ENCODE assay signal across 9 cellular contexts in the genomic region with DNA sequence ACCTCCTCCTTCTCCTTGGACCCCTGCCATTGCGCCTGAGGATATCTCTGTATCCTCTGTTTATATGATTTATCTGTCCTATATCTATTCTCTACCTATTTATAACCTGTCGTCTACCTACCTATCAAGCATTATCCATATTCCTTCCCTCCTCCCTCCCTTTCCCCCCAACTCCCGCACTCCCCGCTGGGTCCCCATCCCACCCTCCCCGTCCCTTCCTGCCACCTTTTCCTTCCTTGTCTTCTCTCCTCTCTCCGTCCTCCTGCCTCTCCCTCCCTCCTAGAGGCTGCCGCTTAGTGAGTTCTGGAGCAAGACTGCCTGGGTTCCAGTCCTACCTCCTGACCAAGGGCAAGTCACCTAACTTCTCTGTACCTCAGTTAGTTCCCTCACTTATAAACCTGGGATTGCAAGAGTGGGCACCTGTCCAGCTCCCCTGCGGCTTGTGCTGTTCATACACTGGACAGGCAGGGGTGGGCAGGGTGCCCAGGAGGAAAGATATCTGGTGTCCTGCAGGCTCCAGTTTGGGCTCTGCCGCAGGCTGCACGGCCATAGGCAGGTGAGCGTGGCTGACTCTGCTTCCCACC. TPM values are rescaled to one million over a fixed set of nuclear protein-coding genes. Genes with fewer than 3 reads are reported as not detected.
DNase-seq lines count a peak whose midpoint lies in the region; ATAC-seq and TF ChIP-seq lines count a peak whose summit lies in the region.
"Had no signal": no experiment of that assay in that cellular context is flagged by ENCODE, and none has a peak within 500 bp of the region (broad histone marks: within the 10 kb centered on the region; RNA-seq: fewer than 3 reads in every experiment).

No MANE protein-coding gene starts in this region.

- no peaks in the 10 kb centered on the region for H3K27me3 ChIP-seq in lung (ENCODE audit: control insufficient read depth, insufficient read depth)

- TF ChIP-seq CTCF in C4-2B (conservative IDR thresholded peaks at IDR 0.05) (no peak; the same call in 1 of the 2 replicates), LNCaP clone FGC (IDR thresholded peaks at IDR 0.05; ENCODE audit: control insufficient read depth, extremely low read depth, insufficient read depth) (no peak), lung (IDR thresholded peaks at IDR 0.05; ENCODE audit: control extremely low read depth, extremely low read depth) (no peak)

- peak overlapping the region; percentile 77 for H3K27ac ChIP-seq in C4-2B
- H3K27ac ChIP-seq in lung (ENCODE audit: low read depth in 1 of 2, low read length in 1 of 2): no peak overlapping the region

- peak overlapping the region; percentile 43 for H3K4me3 ChIP-seq in LNCaP clone FGC (ENCODE audit: low read depth, low read length)
- no peak overlapping the region for H3K4me3 ChIP-seq in lung

- no peaks in the 10 kb centered on the region for H3K36me3 ChIP-seq in lung (ENCODE audit: control insufficient read depth in 2 of 2, insufficient read depth in 2 of 2, low read length in 2 of 2)

- peaks cover 4 to 6% of the 10 kb centered on the region in 2 donors for H3K4me1 ChIP-seq in lung (ENCODE audit: control insufficient read depth in 2 of 2, insufficient read depth in 2 of 2, low read length in 2 of 2)

- no peaks in the 10 kb centered on the region for H3K9me3 ChIP-seq in lung (ENCODE audit: control insufficient read depth in 2 of 2, insufficient read depth in 1 of 2, low read length in 1 of 2)

- 27 to 39% methylated on average over 11 of the region's 11 CpGs for WGBS in lung, 2 donors

- ATAC-seq in lung (ENCODE audit: insufficient read depth, low FRiP score): no peak
- no peak for ATAC-seq in GM18511 (IDR thresholded peaks at IDR 0.05; ENCODE audit: unreplicated experiment)

- DNase-seq in LNCaP clone FGC (ENCODE audit: low read depth): peak; percentile 97
- peak; percentile 34 for DNase-seq in cerebellar cortex (ENCODE audit: low spot score)
- peak; percentile 72 for DNase-seq in lung (ENCODE audit: low spot score)
- DNase-seq in HPDE6-E6E7 (ENCODE audit: extremely low spot score): no peak
- no peak for DNase-seq in NCI-H1930 (lab: John Stamatoyannopoulos, UW)
- DNase-seq in activated naive CD4-positive, alpha-beta T cell treated with anti-CD3 and anti-CD28 coated beads, Interleukin-2, amount 50 U/mL, for 16 hours: no peak
- DNase-seq: activated CD4-positive, CD25-positive, alpha-beta regulatory T cell treated with anti-CD3 and anti-CD28 coated beads, Interleukin-2, amount 50 U/mL, for 72 hours had no signal

RNA-seq across cellular contexts. Expression of a gene that starts 16.1 kb away (rescaled TPM):
- under 1 TPM; 0.18 to 0.46 TPM for total RNA-seq in lung
- polyA plus RNA-seq in lung: under 1 TPM in 1 of 2 donors, not detected in 1; 0.05 TPM

RNA-seq across cellular contexts. Expression of a gene that starts 17.7 kb away (rescaled TPM):
- 100 to 1,000 TPM in 1 of 2 donors, 10 to 100 TPM in 1; 75.1 to 199 TPM for total RNA-seq in lung
- 100 to 1,000 TPM in 1 of 2 donors, 10 to 100 TPM in 1; 86.4 to 139 TPM for polyA plus RNA-seq in lung

RNA-seq across cellular contexts. Expression of a gene that starts 32.2 kb away (rescaled TPM):
- 10 to 100 TPM in 1 of 2 donors, 1 to 10 TPM in 1; 1.8 to 13.8 TPM for total RNA-seq in lung
- polyA plus RNA-seq in lung: 10 to 100 TPM in 1 of 2 donors, 1 to 10 TPM in 1; 4.6 to 11.9 TPM

RNA-seq across cellular contexts. Expression of a gene that starts 41.7 kb away (rescaled TPM):
- total RNA-seq in lung: 10 to 100 TPM; 24.9 to 25.7 TPM
- polyA plus RNA-seq in lung: 10 to 100 TPM; 15.8 to 17.8 TPM

Comparison
In these comparisons a context has a peak if more than half of its experiments do, and no peak if none do; other contexts are left out.
1. DNase-seq: peak in LNCaP clone FGC (single experiment), cerebellar cortex (single experiment) and lung (single experiment); none in HPDE6-E6E7 (single experiment), NCI-H1930 (0 of 2) and activated naive CD4-positive, alpha-beta T cell treated with anti-CD3 and anti-CD28 coated beads, Interleukin-2, amount 50 U/mL, for 16 hours (single experiment).